In the genomic region with DNA sequence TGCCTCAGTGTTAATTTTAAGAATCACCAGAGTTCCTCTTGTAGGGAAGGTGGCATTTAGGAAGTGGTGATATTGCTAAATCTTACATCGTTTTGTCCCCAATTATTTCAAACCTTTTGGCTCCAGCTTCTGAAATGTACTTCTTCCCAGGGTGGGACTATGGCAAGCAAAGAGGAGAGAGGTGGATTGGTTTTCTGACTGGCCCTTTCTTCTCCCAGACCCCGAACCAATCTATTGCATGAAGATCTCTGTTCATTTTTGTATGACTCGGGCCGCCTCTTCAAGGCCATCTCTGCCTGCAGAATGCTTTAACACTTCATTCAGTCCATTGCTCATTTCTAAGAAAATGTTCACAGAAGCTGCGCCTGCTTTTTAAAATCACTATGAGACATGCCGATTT, we compare ENCODE assay signal across 21 cellular contexts. TPM values are rescaled to one million over a fixed set of nuclear protein-coding genes. Genes with fewer than 3 reads are reported as not detected.
DNase-seq lines count a peak whose midpoint lies in the region; ATAC-seq and TF ChIP-seq lines count a peak whose summit lies in the region.
"Had no signal": no experiment of that assay in that cellular context is flagged by ENCODE, and none has a peak within 500 bp of the region (broad histone marks: within the 10 kb centered on the region; RNA-seq: fewer than 3 reads in every experiment).

No MANE protein-coding gene starts in this region.

- no peak for ATAC-seq in activated T-cell treated with anti-CD3 and anti-CD28 coated beads, Interleukin-2, amount 50 U/mL, for 72 hours (replicated peaks in 1 of 2)
- ATAC-seq in CD8-positive, alpha-beta T cell = no peak
- ATAC-seq in HG03045 (IDR thresholded peaks at IDR 0.05; ENCODE audit: unreplicated experiment) = no peak
- ATAC-seq: HCT116 had no signal

- H3K36me3 ChIP-seq in CD8-positive, alpha-beta T cell (ENCODE audit: insufficient read depth, low read length) = no peaks in the 10 kb centered on the region
- H3K36me3 ChIP-seq: SJSA1 had no signal

- DNase-seq in activated T-cell treated with anti-CD3 and anti-CD28 coated beads, Interleukin-2, amount 50 U/mL, for 72 hours = no peak
- DNase-seq in activated T-cell treated with anti-CD3 and anti-CD28 coated beads, Interleukin-2, amount 50 U/mL, for 24 hours = no peak
- peak; percentile 9 for DNase-seq in left kidney (ENCODE audit: low read depth, low spot score)
- peak; percentile 41 for DNase-seq in retina
- no peak for DNase-seq in CD8-positive, alpha-beta T cell
- DNase-seq in foreskin melanocyte = no peak
- DNase-seq in NCI-H526 (lab: John Stamatoyannopoulos, UW) = no peak
- DNase-seq: 8988T, NCI-H1694, NCI-H2081, NCI-H2171, NCI-H446, NCI-H526 treated with DMSO at 0.1 percent for 48 hours, OCI-M1 had no signal

- no peak for TF ChIP-seq CTCF in CD8-positive, alpha-beta T cell (IDR thresholded peaks at IDR 0.05)

- no peaks in the 10 kb centered on the region for H3K9me3 ChIP-seq in CD8-positive, alpha-beta T cell (ENCODE audit: low read length)
- H3K9me3 ChIP-seq: SJSA1 had no signal

- H3K36me3 Mint-ChIP-seq in activated T-cell treated with anti-CD3 and anti-CD28 coated beads, Interleukin-2, amount 50 U/mL, for 72 hours (ENCODE audit: insufficient read depth in 2 of 2) = no peaks in the 10 kb centered on the region
- H3K36me3 Mint-ChIP-seq in activated T-cell treated with anti-CD3 and anti-CD28 coated beads, Interleukin-2, amount 50 U/mL, for 24 hours (ENCODE audit: low read depth) = no peaks in the 10 kb centered on the region
- no peaks in the 10 kb centered on the region for H3K36me3 Mint-ChIP-seq in CD8-positive, alpha-beta T cell
- H3K36me3 Mint-ChIP-seq: IgD-negative memory B cell had no signal

- peak overlapping the region; percentile 9 to 26 for H3K4me3 Mint-ChIP-seq in activated T-cell treated with anti-CD3 and anti-CD28 coated beads, Interleukin-2, amount 50 U/mL, for 72 hours
- H3K4me3 Mint-ChIP-seq in activated T-cell treated with anti-CD3 and anti-CD28 coated beads, Interleukin-2, amount 50 U/mL, for 24 hours = no peak overlapping the region
- no peak overlapping the region for H3K4me3 Mint-ChIP-seq in CD8-positive, alpha-beta T cell

- POLR2A ChIA-PET in CD8-positive, alpha-beta T cell (lab: Charles Lee) = no interaction called here

- no peak overlapping the region for H3K27ac ChIP-seq in CD8-positive, alpha-beta T cell (ENCODE audit: low read depth, low read length)
- H3K27ac ChIP-seq: C4-2B, SJSA1 had no signal

- peaks cover 75% of the 10 kb centered on the region for H3K27me3 Mint-ChIP-seq in activated T-cell treated with anti-CD3 and anti-CD28 coated beads, Interleukin-2, amount 50 U/mL, for 72 hours (ENCODE audit: low read depth)
- H3K27me3 Mint-ChIP-seq in activated T-cell treated with anti-CD3 and anti-CD28 coated beads, Interleukin-2, amount 50 U/mL, for 24 hours = peaks cover 93% of the 10 kb centered on the region
- H3K27me3 Mint-ChIP-seq in CD8-positive, alpha-beta T cell (ENCODE audit: low read depth) = peaks cover 69% of the 10 kb centered on the region

- H3K27ac Mint-ChIP-seq in activated T-cell treated with anti-CD3 and anti-CD28 coated beads, Interleukin-2, amount 50 U/mL, for 72 hours = no peak overlapping the region
- H3K27ac Mint-ChIP-seq in activated T-cell treated with anti-CD3 and anti-CD28 coated beads, Interleukin-2, amount 50 U/mL, for 24 hours = no peak overlapping the region
- H3K27ac Mint-ChIP-seq in CD8-positive, alpha-beta T cell = no peak overlapping the region
- H3K27ac Mint-ChIP-seq: IgD-negative memory B cell had no signal

- H3K9me3 Mint-ChIP-seq in activated T-cell treated with anti-CD3 and anti-CD28 coated beads, Interleukin-2, amount 50 U/mL, for 72 hours = peaks cover 0 to 3% of the 10 kb centered on the region in 2 donors
- peaks cover 3% of the 10 kb centered on the region for H3K9me3 Mint-ChIP-seq in activated T-cell treated with anti-CD3 and anti-CD28 coated beads, Interleukin-2, amount 50 U/mL, for 24 hours
- H3K9me3 Mint-ChIP-seq in CD8-positive, alpha-beta T cell = no peaks in the 10 kb centered on the region
- H3K9me3 Mint-ChIP-seq: IgD-negative memory B cell had no signal

- CTCF ChIA-PET in CD8-positive, alpha-beta T cell (lab: Charles Lee) = no interaction called here

- peaks cover 7% of the 10 kb centered on the region for H3K4me1 Mint-ChIP-seq in activated T-cell treated with anti-CD3 and anti-CD28 coated beads, Interleukin-2, amount 50 U/mL, for 72 hours (ENCODE audit: low read depth)
- H3K4me1 Mint-ChIP-seq in activated T-cell treated with anti-CD3 and anti-CD28 coated beads, Interleukin-2, amount 50 U/mL, for 24 hours (ENCODE audit: low read depth) = peaks cover 22% of the 10 kb centered on the region
- peaks cover 20% of the 10 kb centered on the region for H3K4me1 Mint-ChIP-seq in CD8-positive, alpha-beta T cell (ENCODE audit: low read depth)

- intact Hi-C loops in CD8-positive, alpha-beta T cell (cut with DNase I, micrococcal nuclease) = no loop called here

- H3K4me1 ChIP-seq in CD8-positive, alpha-beta T cell (ENCODE audit: insufficient read depth, low read length) = peaks cover 13% of the 10 kb centered on the region

- peaks cover 32% of the 10 kb centered on the region for H3K27me3 ChIP-seq in CD8-positive, alpha-beta T cell (ENCODE audit: insufficient read depth, low read length)

- H3K4me3 ChIP-seq in CD8-positive, alpha-beta T cell (ENCODE audit: low read depth, low read length) = no peak overlapping the region
- H3K4me3 ChIP-seq: SJSA1 had no signal

RNA-seq across cellular contexts. Expression of a gene that starts 1.6 kb away (rescaled TPM):
- not detected for total RNA-seq in activated T-cell treated with anti-CD3 and anti-CD28 coated beads, Interleukin-2, amount 50 U/mL, for 72 hours
- total RNA-seq in CD8-positive, alpha-beta T cell = not detected
- total RNA-seq: Daoy, H1 had no signal

Comparison
In these comparisons a context has a peak if more than half of its experiments do, and no peak if none do; other contexts are left out.
1. H3K4me3 Mint-ChIP-seq: peak in activated T-cell treated with anti-CD3 and anti-CD28 coated beads, Interleukin-2, amount 50 U/mL, for 72 hours (2 of 2); none in activated T-cell treated with anti-CD3 and anti-CD28 coated beads, Interleukin-2, amount 50 U/mL, for 24 hours (single experiment) and CD8-positive, alpha-beta T cell (single experiment).
2. DNase-seq: peak in left kidney (single experiment) and retina (single experiment); none in activated T-cell treated with anti-CD3 and anti-CD28 coated beads, Interleukin-2, amount 50 U/mL, for 72 hours (0 of 2), activated T-cell treated with anti-CD3 and anti-CD28 coated beads, Interleukin-2, amount 50 U/mL, for 24 hours (single experiment), CD8-positive, alpha-beta T cell (0 of 7), foreskin melanocyte (single experiment) and NCI-H526 (0 of 2).